10 cellular contexts compared by ENCODE assay signal in the genomic region with DNA sequence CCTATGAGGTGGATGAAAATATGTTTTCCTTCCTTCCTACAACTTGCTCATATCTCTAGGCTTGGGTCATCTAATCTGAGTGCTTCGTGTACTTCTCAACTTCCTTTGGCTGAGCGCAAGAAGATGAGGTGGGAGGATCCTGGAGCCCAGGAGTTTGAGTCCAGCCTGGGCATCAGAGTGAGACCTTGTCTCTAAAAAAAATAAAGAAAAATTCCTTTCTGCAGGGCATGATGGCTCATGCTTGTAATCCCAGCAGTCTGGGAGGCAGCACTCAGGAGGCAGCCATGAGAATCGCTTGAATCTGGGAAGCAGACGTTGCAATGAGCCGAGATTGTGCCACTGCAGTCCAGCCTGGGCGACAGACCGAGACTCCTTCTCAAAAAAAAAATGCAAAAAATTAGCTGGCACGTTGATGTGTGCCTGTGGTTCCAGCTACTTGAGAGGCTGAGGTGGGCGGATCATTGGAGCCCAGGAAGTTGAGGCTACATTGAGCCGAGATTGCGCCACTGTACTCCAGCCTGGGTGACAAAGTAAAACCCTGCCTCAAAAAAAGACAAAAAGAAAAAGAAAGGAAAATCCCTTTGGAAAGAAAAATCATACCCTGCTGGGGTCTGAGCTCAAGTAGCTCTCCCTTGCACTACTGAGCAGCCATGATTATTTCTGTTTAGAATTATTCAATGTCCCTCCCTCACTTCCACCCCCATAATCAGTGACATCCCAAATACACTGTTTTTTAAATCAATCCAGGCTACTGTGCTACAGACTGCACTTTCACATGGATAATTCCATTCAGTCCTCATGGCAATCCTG. TPM values are rescaled to one million over a fixed set of nuclear protein-coding genes. Genes with fewer than 3 reads are reported as not detected.
DNase-seq lines count a peak whose midpoint lies in the region; ATAC-seq and TF ChIP-seq lines count a peak whose summit lies in the region.
"Had no signal": no experiment of that assay in that cellular context is flagged by ENCODE, and none has a peak within 500 bp of the region (broad histone marks: within the 10 kb centered on the region; RNA-seq: fewer than 3 reads in every experiment).

No MANE protein-coding gene starts in this region.

- peak overlapping the region; percentile 32 for H3K9ac ChIP-seq in SK-N-MC (ENCODE audit: insufficient read length)

- H3K27ac ChIP-seq in SK-N-MC: 0 out of 2 replicates have a peak overlapping the region, but pooled peaks have one; percentile 9
- H3K27ac ChIP-seq in naive thymus-derived CD4-positive, alpha-beta T cell (ENCODE audit: low read depth, low read length): no peak overlapping the region
- H3K27ac ChIP-seq: pancreas had no signal

- no peaks in the 10 kb centered on the region for H3K9me3 Mint-ChIP-seq in osteocyte (ENCODE audit: unreplicated experiment)
- peaks cover 0 to 4% (median 0%) of the 10 kb centered on the region in 11 donors for H3K9me3 Mint-ChIP-seq in naive thymus-derived CD4-positive, alpha-beta T cell

- peak overlapping the region; percentile 68 for H3K27ac Mint-ChIP-seq in osteocyte (ENCODE audit: unreplicated experiment)
- peak overlapping the region in 1 of 9 donors; percentile 53 for H3K27ac Mint-ChIP-seq in naive thymus-derived CD4-positive, alpha-beta T cell

- DNase-seq in EL (peak; percentile 69), SK-N-MC (ENCODE audit: low read depth, low spot score) (no peak), fibroblast of mammary gland (ENCODE audit: low read depth) (peak; percentile 40), osteocyte (ENCODE audit: extremely low spot score, unreplicated experiment) (peak; percentile 51), DMS114 treated with DMSO at 0.1 percent for 48 hours (lab: John Stamatoyannopoulos, UW; ENCODE audit: unreplicated experiment) (no peak)
- no peak for DNase-seq in activated CD4-positive, alpha-beta T cell treated with anti-CD3 and anti-CD28 coated beads for 1 hour
- DNase-seq in naive thymus-derived CD4-positive, alpha-beta T cell: no peak
- DNase-seq: hippocampal formation, pancreas had no signal

- H3K36me3 ChIP-seq in SK-N-MC (ENCODE audit: insufficient read depth, low read length): no peaks in the 10 kb centered on the region
- H3K36me3 ChIP-seq in naive thymus-derived CD4-positive, alpha-beta T cell (ENCODE audit: control insufficient read depth in 2 of 3, insufficient read depth in 3 of 3, low read length in 3 of 3): no peaks in the 10 kb centered on the region
- H3K36me3 ChIP-seq: pancreas had no signal

- no peak for ATAC-seq in HG02884 (IDR thresholded peaks at IDR 0.05; ENCODE audit: unreplicated experiment)
- no peak for ATAC-seq in naive thymus-derived CD4-positive, alpha-beta T cell

- CTCF ChIA-PET in naive thymus-derived CD4-positive, alpha-beta T cell (lab: Charles Lee): interaction anchor here (1.1 to 1.5 kb wide), 2 partner anchors 9 to 15 kb away, joined by 3 read pairs; no protein-coding TSS in a partner anchor

- H3K9me3 ChIP-seq in SK-N-MC (ENCODE audit: low read depth, low read length): no peaks in the 10 kb centered on the region
- no peaks in the 10 kb centered on the region for H3K9me3 ChIP-seq in naive thymus-derived CD4-positive, alpha-beta T cell (ENCODE audit: control insufficient read depth in 2 of 3, low read length in 3 of 3)
- H3K9me3 ChIP-seq: pancreas had no signal

- TF ChIP-seq CTCF in fibroblast of mammary gland (conservative IDR thresholded peaks at IDR 0.05; ENCODE audit: control insufficient read depth, insufficient read depth, low read depth, low read length) (no peak), osteocyte (IDR thresholded peaks at IDR 0.05) (no peak)

- H3K4me3 ChIP-seq in SK-N-MC (peak overlapping the region; percentile 42), fibroblast of mammary gland (ENCODE audit: control insufficient read depth, low read depth, low read length) (peak overlapping the region; percentile 34)
- H3K4me3 ChIP-seq in naive thymus-derived CD4-positive, alpha-beta T cell (ENCODE audit: low read length): no peak overlapping the region
- H3K4me3 ChIP-seq: pancreas had no signal

- H3K27me3 ChIP-seq in naive thymus-derived CD4-positive, alpha-beta T cell (ENCODE audit: control insufficient read depth in 2 of 2, insufficient read depth in 2 of 2, low read length in 2 of 2): no peaks in the 10 kb centered on the region
- H3K27me3 ChIP-seq: pancreas had no signal

- intact Hi-C loops in naive thymus-derived CD4-positive, alpha-beta T cell (cut with micrococcal nuclease): no loop called here

- H3K4me3 Mint-ChIP-seq in osteocyte (ENCODE audit: unreplicated experiment): peak overlapping the region; percentile 24
- H3K4me3 Mint-ChIP-seq in naive thymus-derived CD4-positive, alpha-beta T cell: no peak overlapping the region

- peaks cover 2% of the 10 kb centered on the region for H3K36me3 Mint-ChIP-seq in osteocyte (ENCODE audit: unreplicated experiment)
- H3K36me3 Mint-ChIP-seq in naive thymus-derived CD4-positive, alpha-beta T cell: no peaks in the 10 kb centered on the region

- H3K27me3 Mint-ChIP-seq in osteocyte (ENCODE audit: unreplicated experiment): peaks cover 9% of the 10 kb centered on the region
- H3K27me3 Mint-ChIP-seq in naive thymus-derived CD4-positive, alpha-beta T cell: peaks cover 0 to 11% (median 0%) of the 10 kb centered on the region in 5 donors

- POLR2A ChIA-PET in naive thymus-derived CD4-positive, alpha-beta T cell (lab: Charles Lee): interaction anchor here (0.6 to 1.1 kb wide), 3 partner anchors 28 to 72 kb away, joined by 3 read pairs; a partner anchor contains a TSS

- H3K4me1 Mint-ChIP-seq in osteocyte (ENCODE audit: unreplicated experiment): peaks cover 26% of the 10 kb centered on the region
- H3K4me1 Mint-ChIP-seq in naive thymus-derived CD4-positive, alpha-beta T cell: peaks cover 0 to 5% (median 0%) of the 10 kb centered on the region in 7 donors

- H3K4me1 ChIP-seq in naive thymus-derived CD4-positive, alpha-beta T cell (ENCODE audit: control insufficient read depth in 2 of 2, insufficient read depth in 2 of 2, low read length in 2 of 2): no peaks in the 10 kb centered on the region

RNA-seq across cellular contexts. Expression of a gene that starts 28.0 kb away (rescaled TPM):
- total RNA-seq in osteocyte: 317 and 321 TPM in 2 replicates
- 100 to 1,000 TPM in 2 of 5 experiments, 10 to 100 TPM in 3; 80.9 to 201 (median 88.7) TPM for total RNA-seq in naive thymus-derived CD4-positive, alpha-beta T cell
- 100 to 1,000 TPM; 213 to 224 TPM for polyA plus RNA-seq in naive thymus-derived CD4-positive, alpha-beta T cell

RNA-seq across cellular contexts. Expression of a gene that starts 49.2 kb away (rescaled TPM):
- total RNA-seq in osteocyte: 22.5 and 24.5 TPM in 2 replicates
- 10 to 100 TPM; 40.0 to 67.9 (median 64.6) TPM for total RNA-seq in naive thymus-derived CD4-positive, alpha-beta T cell
- 10 to 100 TPM; 14.1 to 14.9 TPM for polyA plus RNA-seq in naive thymus-derived CD4-positive, alpha-beta T cell

Comparison
In these comparisons a context has a peak if more than half of its experiments do, and no peak if none do; other contexts are left out.
1. DNase-seq: peak in EL (single experiment), fibroblast of mammary gland (single experiment) and osteocyte (single experiment); none in SK-N-MC (single experiment), activated CD4-positive, alpha-beta T cell treated with anti-CD3 and anti-CD28 coated beads for 1 hour (single experiment), naive thymus-derived CD4-positive, alpha-beta T cell (0 of 9) and DMS114 treated with DMSO at 0.1 percent for 48 hours (single experiment).